23 cellular contexts compared by ENCODE assay signal in the genomic region with DNA sequence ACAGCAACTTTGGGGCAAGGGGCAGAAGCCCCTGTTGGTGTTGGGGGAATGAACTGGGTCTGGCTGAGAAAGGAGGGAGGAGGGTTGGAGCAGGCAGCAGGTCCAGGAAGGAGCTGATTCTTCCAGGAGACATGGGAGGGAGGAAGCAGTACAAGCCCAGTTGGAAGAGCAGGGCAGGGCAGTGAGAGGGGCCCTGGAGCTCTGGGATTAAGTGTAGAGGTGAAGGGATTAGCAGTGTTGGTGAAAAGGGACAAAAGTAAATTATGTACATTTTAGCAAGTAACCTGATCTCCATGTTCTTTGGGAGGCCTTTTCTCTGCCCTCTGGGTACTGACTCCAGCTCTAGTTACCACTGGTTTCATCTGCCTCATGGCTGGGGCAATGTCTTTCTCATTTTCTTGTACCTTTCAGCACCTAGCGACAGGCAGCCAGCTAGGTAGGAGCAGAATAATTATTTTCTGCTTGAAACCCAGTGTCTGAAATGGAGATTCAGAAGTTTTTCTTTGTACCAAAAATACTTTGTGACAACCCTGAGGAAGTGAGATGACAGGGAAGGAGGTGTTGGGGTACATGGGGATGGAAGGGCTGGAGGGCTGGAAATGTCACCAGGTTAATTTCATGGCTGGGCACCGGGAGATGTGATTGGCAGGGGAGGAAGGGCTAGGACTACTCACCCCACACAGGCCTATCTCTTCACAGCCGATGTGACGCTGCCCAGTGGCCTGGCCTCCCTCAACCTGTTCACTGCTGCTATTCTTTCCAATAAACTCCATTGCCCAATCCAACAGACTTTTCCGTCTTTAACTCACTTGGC. TPM values are rescaled to one million over a fixed set of nuclear protein-coding genes. Genes with fewer than 3 reads are reported as not detected.
DNase-seq lines count a peak whose midpoint lies in the region; ATAC-seq and TF ChIP-seq lines count a peak whose summit lies in the region.
"Had no signal": no experiment of that assay in that cellular context is flagged by ENCODE, and none has a peak within 500 bp of the region (broad histone marks: within the 10 kb centered on the region; RNA-seq: fewer than 3 reads in every experiment).

No MANE protein-coding gene starts in this region.

- no peak overlapping the region for H3K4me2 ChIP-seq in H9 (ENCODE audit: insufficient read depth, insufficient read length, low read length)

- H3T11ph ChIP-seq in H9 (ENCODE audit: low read length), result no peak overlapping the region

- H2BK120ac ChIP-seq in H9 (ENCODE audit: low read depth, low read length, poor library complexity, severe bottlenecking), result no peak overlapping the region

- H3K36me3 Mint-ChIP-seq in H9 (ENCODE audit: insufficient read depth in 1 of 3, low read depth in 3 of 3) (peaks cover 0 to 19% (median 2%) of the 10 kb centered on the region in 3 experiments; a peak in 6 of 7 replicates), nephron progenitor cell (ENCODE audit: low read depth) (peaks cover 9% of the 10 kb centered on the region), endothelial cell (ENCODE audit: low read depth, unreplicated experiment) (peaks cover 22% of the 10 kb centered on the region)
- H3K36me3 Mint-ChIP-seq: CD14-positive monocyte had no signal

- no peak overlapping the region for H3K9ac ChIP-seq in H9 (ENCODE audit: extremely low read depth, insufficient read length, low read length)
- no peak overlapping the region for H3K9ac ChIP-seq in adipocyte (ENCODE audit: low read length)
- H3K9ac ChIP-seq: GM23248 had no signal

- DNase-seq in D341Med (ENCODE audit: low spot score), result peak; percentile 4
- DNase-seq in H9, result peak; percentile 16
- DNase-seq in adipocyte (ENCODE audit: low read depth), result peak; percentile 3
- no peak for DNase-seq in nephron progenitor cell
- no peak for DNase-seq in NOMO-1 treated with DMSO at 0.1 percent for 48 hours (lab: John Stamatoyannopoulos, UW; ENCODE audit: unreplicated experiment)
- no peak for DNase-seq in endothelial cell (ENCODE audit: low spot score)
- DNase-seq: ACHN, DMS 273 treated with DMSO at 0.1 percent for 48 hours, GF-D8, GM23248, HFFc6, NCI-H1092 treated with DMSO at 0.1 percent for 48 hours, NCI-H146, NCI-H2029 treated with DMSO at 0.1 percent for 48 hours, NCI-H748 treated with DMSO at 0.1 percent for 48 hours, OCI-M1, SHP77 treated with DMSO at 0.1 percent for 48 hours had no signal

- H3K18ac ChIP-seq in H9 (ENCODE audit: insufficient read length, low read depth, low read length), result no peak overlapping the region

- H3K23me2 ChIP-seq in H9 (ENCODE audit: insufficient read length, low read depth, low read length, poor library complexity, severe bottlenecking), result no peaks in the 10 kb centered on the region

- no peak overlapping the region for H3K4me3 ChIP-seq in adipocyte (ENCODE audit: low read length)
- H3K4me3 ChIP-seq: GM23248 had no signal

- H4K8ac ChIP-seq in H9 (replicated peaks; ENCODE audit: insufficient read length, low read depth, low read length), result no peak overlapping the region

- ATAC-seq in activated CD4-positive, CD25-positive, alpha-beta regulatory T cell treated with anti-CD3 and anti-CD28 coated beads, Interleukin-2, amount 50 U/mL, for 24 hours, result no peak
- ATAC-seq in HG02870 (IDR thresholded peaks at IDR 0.05; ENCODE audit: unreplicated experiment), result no peak

- H3K9me3 ChIP-seq in H9 (ENCODE audit: control insufficient read depth, low read depth, low read length) (no peaks in the 10 kb centered on the region), adipocyte (ENCODE audit: control insufficient read depth, low read length) (peaks cover 4% of the 10 kb centered on the region)

- no peak overlapping the region for H2BK15ac ChIP-seq in H9 (ENCODE audit: low read depth, low read length)

- no peaks in the 10 kb centered on the region for H3K36me3 ChIP-seq in adipocyte (ENCODE audit: control insufficient read depth, insufficient read depth, low read length, severe bottlenecking)

- H3K79me1 ChIP-seq in H9 (ENCODE audit: insufficient read depth, low read depth, low read length, poor library complexity, severe bottlenecking), result no peaks in the 10 kb centered on the region

- no peak overlapping the region for H3K56ac ChIP-seq in H9 (ENCODE audit: insufficient read length, low read depth, low read length)

- no peak overlapping the region for H2AK5ac ChIP-seq in H9 (ENCODE audit: insufficient read length, low read length)

- H3K27me3 Mint-ChIP-seq in H9 (ENCODE audit: low read depth) (peaks cover 5% of the 10 kb centered on the region), nephron progenitor cell (ENCODE audit: low read depth, poor library complexity) (peaks cover 14% of the 10 kb centered on the region), endothelial cell (ENCODE audit: unreplicated experiment) (peaks cover 16% of the 10 kb centered on the region)

- WGBS in H9 (ENCODE audit: extremely low coverage, insufficient read length, low lambda C conversion rate), result no CpG with 5 or more reads among the region's 5 CpGs

- H2BK20ac ChIP-seq in H9 (ENCODE audit: low read depth, low read length, poor library complexity, severe bottlenecking), result no peak overlapping the region

- H3K4me1 Mint-ChIP-seq in H9 (peaks cover 31% of the 10 kb centered on the region in 2 experiments), nephron progenitor cell (peaks cover 22% of the 10 kb centered on the region), endothelial cell (ENCODE audit: unreplicated experiment) (peaks cover 15% of the 10 kb centered on the region)

- TF ChIP-seq CTCF in H9 (conservative IDR thresholded peaks at IDR 0.05), result no peak
- TF ChIP-seq CTCF in nephron progenitor cell (IDR thresholded peaks at IDR 0.05), result no peak
- no peak for TF ChIP-seq CTCF in endothelial cell (IDR thresholded peaks at IDR 0.05; ENCODE audit: unreplicated experiment)

- H3K23ac ChIP-seq in H9 (ENCODE audit: insufficient read length, low read depth, low read length), result no peak overlapping the region

- no peak overlapping the region for H3K14ac ChIP-seq in H9 (ENCODE audit: insufficient read depth, low read length)

- H3K79me2 ChIP-seq in H9 (ENCODE audit: insufficient read depth, low read length), result no peaks in the 10 kb centered on the region

- peaks cover 13 to 14% of the 10 kb centered on the region in 2 experiments for H3K9me3 Mint-ChIP-seq in H9
- H3K9me3 Mint-ChIP-seq in nephron progenitor cell, result peaks cover 23% of the 10 kb centered on the region
- peaks cover 6% of the 10 kb centered on the region for H3K9me3 Mint-ChIP-seq in endothelial cell (ENCODE audit: unreplicated experiment)
- H3K9me3 Mint-ChIP-seq: HFFc6 had no signal

- H2AFZ ChIP-seq in H9 (ENCODE audit: low read length), result no peak overlapping the region
- H2AFZ ChIP-seq: GM23248 had no signal

- H3K4me3 Mint-ChIP-seq in H9 (no peak overlapping the region; a peak in 1 of 5 replicates), nephron progenitor cell (no peak overlapping the region), endothelial cell (ENCODE audit: unreplicated experiment) (no peak overlapping the region)
- H3K4me3 Mint-ChIP-seq: CD14-positive monocyte, HFFc6 had no signal

- no peaks in the 10 kb centered on the region for H3K27me3 ChIP-seq in H9 (ENCODE audit: insufficient read depth, low read length)
- H3K27me3 ChIP-seq in adipocyte (replicated peaks; ENCODE audit: control insufficient read depth, insufficient read depth, low read length), result no peaks in the 10 kb centered on the region

- H4K5ac ChIP-seq in H9 (ENCODE audit: insufficient read length, low read depth, low read length), result no peak overlapping the region

- H2BK5ac ChIP-seq in H9 (ENCODE audit: insufficient read length, low read length), result no peak overlapping the region

- H4K20me1 ChIP-seq in H9 (ENCODE audit: control insufficient read depth, insufficient read depth, insufficient read length), result no peaks in the 10 kb centered on the region

- H2BK12ac ChIP-seq in H9 (ENCODE audit: insufficient read length, low read depth, low read length), result no peak overlapping the region

- no peak overlapping the region for H4K91ac ChIP-seq in H9 (ENCODE audit: insufficient read length, low read depth, low read length)

- H3K27ac ChIP-seq in H9 (ENCODE audit: insufficient read length, low read depth, low read length), result no peak overlapping the region
- H3K27ac ChIP-seq: GM23248 had no signal

- H3K4me1 ChIP-seq in H9 (ENCODE audit: insufficient read depth, low read length) (no peaks in the 10 kb centered on the region; the same call in 1 of the 2 replicates), adipocyte (ENCODE audit: control insufficient read depth, insufficient read depth, low read length) (peaks cover under 1% of the 10 kb centered on the region)

- no peak overlapping the region for H3K4ac ChIP-seq in H9 (ENCODE audit: low read depth, low read length)

- H3K27ac Mint-ChIP-seq in H9 (peak overlapping the region; percentile 41 to 73 (median 57); a peak in 5 of 7 replicates), nephron progenitor cell (peak overlapping the region; percentile 29), endothelial cell (ENCODE audit: unreplicated experiment) (no peak overlapping the region)
- H3K27ac Mint-ChIP-seq: CD14-positive monocyte, HFFc6 had no signal

RNA-seq across cellular contexts. Expression of gene NNAT, which starts 34.7 kb away (rescaled TPM):
- 42.5 and 43.1 TPM in 2 replicates for total RNA-seq in H9 (2021)
- 0.54 TPM for total RNA-seq in endothelial cell (ENCODE audit: unreplicated experiment)
- total RNA-seq: Daoy; GM23248; HFFc6; NCI-H460; T-helper 1 cell treated with Interleukin-12 subunit alpha and Interleukin-12 subunit beta and Interleukin-4 antibody, amounts not matched to agents 30 ng/mL and 1 ng/mL, for 36 hours had no signal

RNA-seq across cellular contexts. Expression of gene BLCAP, which starts 41.3 kb away (rescaled TPM):
- total RNA-seq in H9 (2021) (47.7 and 54.3 TPM in 2 replicates), endothelial cell (ENCODE audit: unreplicated experiment) (178 TPM)

Comparison
In these comparisons a context has a peak if more than half of its experiments do, and no peak if none do; other contexts are left out.
1. DNase-seq: peak in D341Med (single experiment), H9 (single experiment) and adipocyte (single experiment); none in nephron progenitor cell (single experiment), NOMO-1 treated with DMSO at 0.1 percent for 48 hours (single experiment) and endothelial cell (single experiment).
2. RNA of gene NNAT, which starts 34.7 kb away (total RNA-seq): 42.5 to 43.1 TPM in H9; 0.54 TPM in endothelial cell (single experiment); every median in the first group is over 10 times any median in the second.